ENCODE assay signal across 19 cellular contexts in the genomic region with DNA sequence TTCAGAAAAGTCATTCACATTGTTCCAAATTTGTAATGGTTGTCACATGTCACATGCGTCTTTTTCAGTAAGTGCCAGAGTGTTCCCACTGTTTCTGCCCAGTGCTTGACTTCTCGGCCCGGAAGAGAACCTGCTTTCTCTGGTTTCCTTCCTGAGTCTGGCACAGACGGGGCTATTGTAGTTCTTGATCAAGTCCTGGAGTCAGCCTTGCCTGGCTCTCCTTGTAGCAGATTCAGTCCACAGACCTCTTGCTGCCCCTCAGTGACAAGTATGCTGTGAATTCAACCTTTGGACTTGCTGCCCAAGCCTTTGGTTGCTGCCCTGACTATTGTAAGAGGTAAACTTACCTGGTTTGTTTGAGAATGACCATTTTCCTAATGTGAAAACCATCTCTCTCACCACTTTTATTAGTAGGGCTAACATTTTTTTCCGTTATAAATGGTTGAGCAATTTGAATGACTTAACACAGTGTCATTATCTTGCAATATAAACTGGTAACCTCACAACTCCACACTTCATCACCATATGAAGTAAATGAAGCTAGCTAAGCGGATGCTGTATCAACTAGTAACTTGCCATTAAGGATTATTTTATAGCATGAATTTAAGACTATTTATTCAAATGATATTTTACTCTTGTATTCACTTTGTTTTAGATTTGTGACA. TPM values are rescaled to one million over a fixed set of nuclear protein-coding genes. Genes with fewer than 3 reads are reported as not detected.
DNase-seq lines count a peak whose midpoint lies in the region; ATAC-seq and TF ChIP-seq lines count a peak whose summit lies in the region.
"Had no signal": no experiment of that assay in that cellular context is flagged by ENCODE, and none has a peak within 500 bp of the region (broad histone marks: within the 10 kb centered on the region; RNA-seq: fewer than 3 reads in every experiment).

No MANE protein-coding gene starts in this region.

- H2AK9ac ChIP-seq in IMR-90 (replicated peaks; ENCODE audit: low read depth, low read length, poor library complexity) = no peak overlapping the region

- no peak overlapping the region for H3K4me3 Mint-ChIP-seq in CD14-positive monocyte
- H3K4me3 Mint-ChIP-seq in activated CD8-positive, alpha-beta T cell treated with anti-CD3 and anti-CD28 coated beads, Interleukin-2, amount 10 ng/mL, durations not matched to agents 7 days and 5 days = no peak overlapping the region
- H3K4me3 Mint-ChIP-seq: H9; stimulated activated naive B cell treated with anti-CD40 and anti-IgM and Interleukin-4, amounts not matched to agents 10 μg/mL and 1 μg/mL and 100 μg/mL, for 72 hours had no signal

- H3K27me3 Mint-ChIP-seq in CD14-positive monocyte (ENCODE audit: low read depth in 3 of 3) = no peaks in the 10 kb centered on the region
- H3K27me3 Mint-ChIP-seq in activated CD8-positive, alpha-beta T cell treated with anti-CD3 and anti-CD28 coated beads, Interleukin-2, amount 10 ng/mL, durations not matched to agents 7 days and 5 days (ENCODE audit: low read depth) = no peaks in the 10 kb centered on the region
- H3K27me3 Mint-ChIP-seq: stimulated activated naive B cell treated with anti-CD40 and anti-IgM and Interleukin-4, amounts not matched to agents 10 μg/mL and 1 μg/mL and 100 μg/mL, for 72 hours had no signal

- dilution Hi-C loops in IMR-90 (cut with HindIII; ENCODE audit: low sequenced_read_pairs, unreplicated experiment) = no loop called here

- no TSS peak for BruUV-seq in IMR-90 (replicated peaks; lab: Mats Ljungman, UMichigan)

- no peak overlapping the region for H3K18ac ChIP-seq in IMR-90 (ENCODE audit: low read depth, low read length)

- H3K79me1 ChIP-seq in IMR-90 (ENCODE audit: low read depth in 1 of 2, low read length in 2 of 2) = peaks cover 23 to 48% of the 10 kb centered on the region in 2 experiments

- peaks cover 34% of the 10 kb centered on the region for H3K4me1 Mint-ChIP-seq in CD14-positive monocyte
- no peaks in the 10 kb centered on the region for H3K4me1 Mint-ChIP-seq in activated CD8-positive, alpha-beta T cell treated with anti-CD3 and anti-CD28 coated beads, Interleukin-2, amount 10 ng/mL, durations not matched to agents 7 days and 5 days (ENCODE audit: low read depth)
- H3K4me1 Mint-ChIP-seq: stimulated activated naive B cell treated with anti-CD40 and anti-IgM and Interleukin-4, amounts not matched to agents 10 μg/mL and 1 μg/mL and 100 μg/mL, for 72 hours had no signal

- intact Hi-C loops in CD14-positive monocyte (cut with micrococcal nuclease) (no loop called here), IMR-90 (cut with micrococcal nuclease) (no loop called here)

- peaks cover 37% of the 10 kb centered on the region for H4K20me1 ChIP-seq in IMR-90 (ENCODE audit: insufficient read depth, low read length)

- in situ Hi-C loops in IMR-90 (cut with MboI; ENCODE audit: low sequenced_read_pairs) = no loop called here

- no peak overlapping the region for H2BK15ac ChIP-seq in IMR-90 (ENCODE audit: low read depth, low read length)

- CTCF ChIA-PET in IMR-90 (lab: Yijun Ruan, JAX) = no interaction called here
- CTCF ChIA-PET in activated CD8-positive, alpha-beta T cell treated with anti-CD3 and anti-CD28 coated beads, Interleukin-2, amount 10 ng/mL, durations not matched to agents 7 days and 5 days (lab: Charles Lee) = no interaction called here

- peaks cover 0 to 1% (median 0%) of the 10 kb centered on the region in 7 donors for H3K9me3 Mint-ChIP-seq in CD14-positive monocyte
- H3K9me3 Mint-ChIP-seq in activated CD8-positive, alpha-beta T cell treated with anti-CD3 and anti-CD28 coated beads, Interleukin-2, amount 10 ng/mL, durations not matched to agents 7 days and 5 days (ENCODE audit: insufficient read depth) = no peaks in the 10 kb centered on the region
- H3K9me3 Mint-ChIP-seq: H9; stimulated activated naive B cell treated with anti-CD40 and anti-IgM and Interleukin-4, amounts not matched to agents 10 μg/mL and 1 μg/mL and 100 μg/mL, for 72 hours had no signal

- H3K9me1 ChIP-seq in IMR-90 (ENCODE audit: insufficient read depth, low read length) = peaks cover 10% of the 10 kb centered on the region

- no peak for TF ChIP-seq RAD21 in IMR-90 (IDR thresholded peaks at IDR 0.05; ENCODE audit: low read length)

- H3K27me3 ChIP-seq in IMR-90 (ENCODE audit: control insufficient read depth, insufficient read depth, low read length) = no peaks in the 10 kb centered on the region
- H3K27me3 ChIP-seq in neutrophil = no peaks in the 10 kb centered on the region
- H3K27me3 ChIP-seq: uterus had no signal

- H3K4me1 ChIP-seq in IMR-90 (ENCODE audit: control insufficient read depth, insufficient read depth, low read length) (peaks cover 3% of the 10 kb centered on the region), neutrophil (ENCODE audit: control insufficient read depth in 1 of 2, insufficient read depth in 1 of 2, low read depth in 1 of 2, low read length in 1 of 2) (peaks cover 50 to 52% of the 10 kb centered on the region in 2 experiments)
- H3K4me1 ChIP-seq: uterus had no signal

- peak overlapping the region; percentile 35; the same call in 1 of the 2 replicates for H2AK5ac ChIP-seq in IMR-90 (ENCODE audit: low read depth, low read length)

- DNase-seq in CD14-positive monocyte (ENCODE audit: low spot score) = no peak
- DNase-seq in IMR-90 = peak; percentile 42
- DNase-seq in foreskin melanocyte = peak; percentile 74
- no peak for DNase-seq in HPDE6-E6E7 (ENCODE audit: extremely low spot score)
- DNase-seq in activated CD8-positive, alpha-beta T cell treated with anti-CD3 and anti-CD28 coated beads, Interleukin-2, amount 10 ng/mL, durations not matched to agents 7 days and 5 days = no peak
- no peak for DNase-seq in activated CD4-positive, alpha-beta T cell treated with anti-CD3 and anti-CD28 coated beads for 1 hour
- DNase-seq in stimulated activated CD4-positive, alpha-beta T cell treated with anti-CD3 and anti-CD28 coated beads, Interleukin-4, amount 100 ng/mL, for 1 hour = no peak
- DNase-seq: activated CD8-positive, alpha-beta memory T cell treated with anti-CD3 and anti-CD28 coated beads, Interleukin-2, amount 50 U/mL, for 4 hours; H9; NCI-H1092 treated with DMSO at 0.1 percent for 48 hours; NCI-H2227 treated with DMSO at 0.1 percent for 48 hours; NK-92 treated with Interleukin-12 subunit alpha and Interleukin-12 subunit beta, amount 100 ng/mL, for 24 hours; SHP77; stimulated activated naive B cell treated with anti-CD40 and anti-IgM and Interleukin-4, amounts not matched to agents 10 μg/mL and 1 μg/mL and 100 μg/mL, for 72 hours; T-helper 2 cell; uterus had no signal

- no peak overlapping the region for H2AFZ ChIP-seq in IMR-90 (replicated peaks; ENCODE audit: low read length, poor library complexity)

- TF ChIP-seq POLR2A in IMR-90 (IDR thresholded peaks at IDR 0.05; ENCODE audit: low read depth, low read length) = no peak

- H3K4me3 ChIP-seq in IMR-90 (ENCODE audit: insufficient read depth, low read depth, low read length) = no peak overlapping the region
- peak overlapping the region; percentile 5 to 24 for H3K4me3 ChIP-seq in neutrophil (ENCODE audit: low read depth in 1 of 2, low read length in 1 of 2)
- H3K4me3 ChIP-seq: skin epidermis, uterus had no signal

- H3K27ac ChIP-seq in IMR-90 (ENCODE audit: insufficient read depth, low read length) = no peak overlapping the region
- peak overlapping the region; percentile 77 for H3K27ac ChIP-seq in neutrophil
- H3K27ac ChIP-seq: uterus had no signal

- H3K36me3 Mint-ChIP-seq in CD14-positive monocyte = peaks cover 29 to 46% of the 10 kb centered on the region in 2 donors
- peaks cover 14% of the 10 kb centered on the region for H3K36me3 Mint-ChIP-seq in activated CD8-positive, alpha-beta T cell treated with anti-CD3 and anti-CD28 coated beads, Interleukin-2, amount 10 ng/mL, durations not matched to agents 7 days and 5 days (ENCODE audit: low read depth)

- H2BK20ac ChIP-seq in IMR-90 (ENCODE audit: low read depth, low read length) = no peak overlapping the region

- H3K9ac ChIP-seq in IMR-90 (ENCODE audit: low read depth, low read length) = no peak overlapping the region

- POLR2A ChIA-PET in IMR-90 (lab: Charles Lee; ENCODE audit: unreplicated experiment) = interaction anchor here (0.6 kb wide), 1 partner anchor 22 kb away, joined by 3 read pairs; no protein-coding TSS in a partner anchor
- POLR2A ChIA-PET in activated CD8-positive, alpha-beta T cell treated with anti-CD3 and anti-CD28 coated beads, Interleukin-2, amount 10 ng/mL, durations not matched to agents 7 days and 5 days (lab: Charles Lee) = no interaction called here

- H3K14ac ChIP-seq in IMR-90 (replicated peaks; ENCODE audit: low read depth, low read length) = no peak overlapping the region

- peak; percentile 48 for ATAC-seq in IMR-90 (ENCODE audit: low read depth)
- ATAC-seq in activated CD8-positive, alpha-beta T cell treated with anti-CD3 and anti-CD28 coated beads, Interleukin-2, amount 10 ng/mL, durations not matched to agents 7 days and 5 days = no peak
- ATAC-seq: activated CD4-positive, CD25-positive, alpha-beta regulatory T cell treated with anti-CD3 and anti-CD28 coated beads, Interleukin-2, amount 50 U/mL, for 24 hours; stimulated activated naive B cell treated with anti-CD40 and anti-IgM and Interleukin-4, amounts not matched to agents 10 μg/mL and 1 μg/mL and 100 μg/mL, for 72 hours had no signal

- peak overlapping the region; percentile 11 for H2BK5ac ChIP-seq in IMR-90 (ENCODE audit: low read depth, low read length, poor library complexity, severe bottlenecking)

- H4K91ac ChIP-seq in IMR-90 (ENCODE audit: insufficient read depth, low read depth, low read length) = no peak overlapping the region

- no peak overlapping the region for H3K4me2 ChIP-seq in IMR-90 (ENCODE audit: low read depth, low read length)

- peak overlapping the region; percentile 5; the same call in 1 of the 2 replicates for H3K23ac ChIP-seq in IMR-90 (ENCODE audit: low read depth, low read length)

- H3K9me3 ChIP-seq in IMR-90 (ENCODE audit: control insufficient read depth, insufficient read depth, low read length) (no peaks in the 10 kb centered on the region), neutrophil (no peaks in the 10 kb centered on the region)
- H3K9me3 ChIP-seq: uterus had no signal

- no peak overlapping the region for H3K4ac ChIP-seq in IMR-90 (ENCODE audit: low read depth, low read length)

- no peak overlapping the region for H3K56ac ChIP-seq in IMR-90 (ENCODE audit: extremely low read depth, insufficient read depth, low read length)

- no peak overlapping the region for H4K8ac ChIP-seq in IMR-90 (ENCODE audit: low read depth in 2 of 2, low read length in 2 of 2)

- H3K27ac Mint-ChIP-seq in CD14-positive monocyte = peak overlapping the region; percentile 65 to 90 (median 88)
- H3K27ac Mint-ChIP-seq in activated CD8-positive, alpha-beta T cell treated with anti-CD3 and anti-CD28 coated beads, Interleukin-2, amount 10 ng/mL, durations not matched to agents 7 days and 5 days = no peak overlapping the region
- H3K27ac Mint-ChIP-seq: stimulated activated naive B cell treated with anti-CD40 and anti-IgM and Interleukin-4, amounts not matched to agents 10 μg/mL and 1 μg/mL and 100 μg/mL, for 72 hours had no signal

- no peak overlapping the region for H4K5ac ChIP-seq in IMR-90 (ENCODE audit: low read depth, low read length)

- 100% methylated on average over 4 of the region's 6 CpGs; no CpG with 5 or more reads in 1 of the 2 experiments for WGBS in IMR-90 (ENCODE audit: extremely low coverage in 2 of 2, insufficient read length in 1 of 2), 2 experiments

- peaks cover 20% of the 10 kb centered on the region for H3K36me3 ChIP-seq in IMR-90 (ENCODE audit: control insufficient read depth, insufficient read depth, low read length)
- H3K36me3 ChIP-seq in neutrophil = peaks cover 44% of the 10 kb centered on the region
- H3K36me3 ChIP-seq: uterus had no signal

- no peak overlapping the region for H2BK120ac ChIP-seq in IMR-90 (ENCODE audit: low read depth, low read length)

- TF ChIP-seq CTCF in CD14-positive monocyte (IDR thresholded peaks at IDR 0.05) = no peak
- no peak for TF ChIP-seq CTCF in IMR-90 (conservative IDR thresholded peaks at IDR 0.05; ENCODE audit: low read depth, low read length)
- no peak for TF ChIP-seq CTCF in neutrophil (IDR thresholded peaks at IDR 0.05)

RNA-seq across cellular contexts. Expression of gene ZBTB34, which starts 24.8 kb away (rescaled TPM):
- polyA plus RNA-seq in CD14-positive monocyte = 1 to 10 TPM; 3.2 to 3.6 TPM
- 2.7 and 3.9 TPM in 2 replicates for total RNA-seq in IMR-90 (2012; rRNA removed)
- polyA plus RNA-seq in IMR-90 (2012; rRNA removed) = 2.8 and 3.1 TPM in 2 replicates
- 1.1 and 1.8 TPM in 2 replicates for polyA plus RNA-seq in IMR-90 (2012; cell fraction: cytosol; rRNA removed)
- 2.1 and 6.2 TPM in 2 replicates for polyA plus RNA-seq in IMR-90 (2012; cell fraction: nucleus; rRNA removed; ENCODE audit: low replicate concordance)
- total RNA-seq in activated CD8-positive, alpha-beta T cell treated with anti-CD3 and anti-CD28 coated beads, Interleukin-2, amount 10 ng/mL, durations not matched to agents 7 days and 5 days = 1 to 10 TPM; 7.7 to 8.1 TPM

RNA-seq across cellular contexts. Expression of gene RALGPS1, which starts 29.4 kb away (rescaled TPM):
- polyA plus RNA-seq in CD14-positive monocyte = 1 to 10 TPM in 1 of 2 donors, under 1 TPM in 1; 0.60 to 1.3 TPM
- total RNA-seq in IMR-90 (2012; rRNA removed) = 0.90 and 2.5 TPM in 2 replicates
- 1.5 and 2.8 TPM in 2 replicates for polyA plus RNA-seq in IMR-90 (2012; rRNA removed)
- polyA plus RNA-seq in IMR-90 (2012; cell fraction: cytosol; rRNA removed) = 0.37 and 1.1 TPM in 2 replicates
- 3.3 and 7.7 TPM in 2 replicates for polyA plus RNA-seq in IMR-90 (2012; cell fraction: nucleus; rRNA removed; ENCODE audit: low replicate concordance)
- total RNA-seq in activated CD8-positive, alpha-beta T cell treated with anti-CD3 and anti-CD28 coated beads, Interleukin-2, amount 10 ng/mL, durations not matched to agents 7 days and 5 days = 1 to 10 TPM; 2.5 to 4.1 TPM

Comparison
In these comparisons a context has a peak if more than half of its experiments do, and no peak if none do; other contexts are left out.
1. DNase-seq: peak in IMR-90 (single experiment) and foreskin melanocyte (single experiment); none in CD14-positive monocyte (single experiment), HPDE6-E6E7 (single experiment), activated CD8-positive, alpha-beta T cell treated with anti-CD3 and anti-CD28 coated beads, Interleukin-2, amount 10 ng/mL, durations not matched to agents 7 days and 5 days (single experiment), activated CD4-positive, alpha-beta T cell treated with anti-CD3 and anti-CD28 coated beads for 1 hour (single experiment) and stimulated activated CD4-positive, alpha-beta T cell treated with anti-CD3 and anti-CD28 coated beads, Interleukin-4, amount 100 ng/mL, for 1 hour (single experiment).